ENCODE assay signal across 10 cellular contexts in genomic region chr14:24159777-24160498, GRCh38. TPM values are rescaled to one million over a fixed set of nuclear protein-coding genes. Genes with fewer than 3 reads are reported as not detected.
DNase-seq lines count a peak whose midpoint lies in the region; FAIRE-seq and TF ChIP-seq lines count a peak whose summit lies in the region.
"Had no signal": no experiment of that assay in that cellular context is flagged by ENCODE, and none has a peak within 500 bp of the region (broad histone marks: within the 10 kb centered on the region; RNA-seq: fewer than 3 reads in every experiment).

No MANE protein-coding gene starts in this region.

- POLR2A ChIA-PET in CD4-positive, alpha-beta memory T cell (lab: Charles Lee; ENCODE audit: partially characterized antibody), result interaction anchor here (1.7 to 9.5 kb wide), 17 partner anchors 11 to 150 kb away, joined by 6 to 162 read pairs (median 23); partner anchors contain the start of genes CHMP4A, DCAF11, EMC9 and IPO4
- POLR2A ChIA-PET in RWPE1 (lab: Yijun Ruan, JAX; ENCODE audit: low non-redundant PET), result no interaction called here

- no peaks in the 10 kb centered on the region for H3K9me3 Mint-ChIP-seq in CD4-positive, alpha-beta memory T cell

- peaks cover 42% of the 10 kb centered on the region for H3K4me1 ChIP-seq in CD4-positive, alpha-beta memory T cell (ENCODE audit: insufficient read depth, low read length)
- H3K4me1 ChIP-seq in esophagus muscularis mucosa (peaks cover 27 to 45% (median 38%) of the 10 kb centered on the region in 4 donors), skeletal muscle tissue (ENCODE audit: control insufficient read depth in 3 of 3, insufficient read depth in 3 of 3, low read length in 3 of 3) (peaks cover 24 to 34% (median 25%) of the 10 kb centered on the region in 3 donors)

- no peak overlapping the region for H3K4me3 ChIP-seq in CD4-positive, alpha-beta memory T cell (ENCODE audit: low read length in 2 of 2)
- H3K4me3 ChIP-seq in esophagus muscularis mucosa (no peak overlapping the region), skeletal muscle tissue (ENCODE audit: low read length in 3 of 3) (no peak overlapping the region)

- CTCF ChIA-PET in CD4-positive, alpha-beta memory T cell (lab: Charles Lee; ENCODE audit: partially characterized antibody), result interaction anchor here (0.7 to 6.9 kb wide), 20 partner anchors 11 to 272 kb away, joined by 3 to 110 read pairs (median 9); partner anchors contain the start of genes CHMP4A, CIDEB, DCAF11 and EMC9
- CTCF ChIA-PET in RWPE1 (lab: Yijun Ruan, JAX), result interaction anchor here (0.6 to 2.0 kb wide), 6 partner anchors 8 to 54 kb away, joined by 3 to 10 read pairs (median 6); partner anchors contain the start of genes PSME1, PSME2 and RNF31

- no peak for TF ChIP-seq POLR2A in esophagus muscularis mucosa (IDR thresholded peaks at IDR 0.05; ENCODE audit: low read depth)

- peaks cover 28 to 56% (median 38%) of the 10 kb centered on the region in 4 donors for H3K4me1 Mint-ChIP-seq in CD4-positive, alpha-beta memory T cell

- DNase-seq in CD4-positive, alpha-beta memory T cell, result no peak
- DNase-seq in RWPE1 (ENCODE audit: low spot score) (no peak), esophagus muscularis mucosa (ENCODE audit: extremely low spot score) (no peak), amniotic stem cell (lab: John Stamatoyannopoulos, UW) (no peak), NCI-H2227 (lab: John Stamatoyannopoulos, UW; ENCODE audit: unreplicated experiment) (no peak), RCC 7860 (ENCODE audit: low spot score) (no peak), foreskin melanocyte (no peak)
- DNase-seq: NCI-H526 had no signal

- H3K27me3 Mint-ChIP-seq in CD4-positive, alpha-beta memory T cell, result no peaks in the 10 kb centered on the region

- peak overlapping the region; percentile 79 to 100 (median 99) for H3K27ac Mint-ChIP-seq in CD4-positive, alpha-beta memory T cell

- H3K9me3 ChIP-seq in CD4-positive, alpha-beta memory T cell (ENCODE audit: control insufficient read depth in 1 of 2, low read length in 2 of 2), result no peaks in the 10 kb centered on the region
- H3K9me3 ChIP-seq in esophagus muscularis mucosa, result no peaks in the 10 kb centered on the region
- no peaks in the 10 kb centered on the region for H3K9me3 ChIP-seq in skeletal muscle tissue (ENCODE audit: control insufficient read depth in 3 of 3, low read length in 3 of 3)

- H3K27ac ChIP-seq in CD4-positive, alpha-beta memory T cell (ENCODE audit: low read depth, low read length), result peak overlapping the region; percentile 90
- peak overlapping the region; percentile 90 for H3K27ac ChIP-seq in RWPE1
- H3K27ac ChIP-seq in esophagus muscularis mucosa (replicated peaks in 1 of 4), result peak overlapping the region; percentile 88 to 92 (median 90)
- peak overlapping the region; percentile 88 for H3K27ac ChIP-seq in skeletal muscle tissue (ENCODE audit: low read depth, low read length)

- peaks cover 66% of the 10 kb centered on the region for H3K36me3 ChIP-seq in CD4-positive, alpha-beta memory T cell (ENCODE audit: insufficient read depth, low read length)
- H3K36me3 ChIP-seq in esophagus muscularis mucosa (peaks cover 64 to 77% (median 72%) of the 10 kb centered on the region in 4 donors), skeletal muscle tissue (ENCODE audit: control insufficient read depth in 3 of 3, insufficient read depth in 3 of 3, low read length in 3 of 3) (peaks cover 64 to 68% (median 65%) of the 10 kb centered on the region in 3 donors)

- FAIRE-seq in RCC 7860 (lab: Jason Lieb, UNC), result no peak
- FAIRE-seq: HTR-8/SVneo had no signal

- 82% methylated on average over 10 of the region's 11 CpGs for WGBS in esophagus muscularis mucosa

- H3K9ac ChIP-seq in skeletal muscle tissue (ENCODE audit: low read depth in 1 of 3, low read length in 3 of 3), result peak overlapping the region in 1 of 3 donors; percentile 40

- H3K36me3 Mint-ChIP-seq in CD4-positive, alpha-beta memory T cell, result peaks cover 50 to 78% of the 10 kb centered on the region in 2 donors

- intact Hi-C loops in CD4-positive, alpha-beta memory T cell (cut with micrococcal nuclease), result loop anchor here (2.0 kb wide), 1 partner anchor 145 kb away; no protein-coding TSS in a partner anchor
- intact Hi-C loops in esophagus muscularis mucosa (cut with DNase I), result loop anchor here (5.0 kb wide), 1 partner anchor 53 kb away; no protein-coding TSS in a partner anchor

- no peaks in the 10 kb centered on the region for H3K27me3 ChIP-seq in CD4-positive, alpha-beta memory T cell (ENCODE audit: insufficient read depth, low read length)
- no peaks in the 10 kb centered on the region for H3K27me3 ChIP-seq in esophagus muscularis mucosa
- no peaks in the 10 kb centered on the region for H3K27me3 ChIP-seq in skeletal muscle tissue (ENCODE audit: control insufficient read depth in 3 of 3, insufficient read depth in 3 of 3, low read length in 3 of 3)

- H3K4me3 Mint-ChIP-seq in CD4-positive, alpha-beta memory T cell, result peak overlapping the region in 2 of 8 donors; percentile 24 to 30

- TF ChIP-seq CTCF in RWPE1 (conservative IDR thresholded peaks at IDR 0.05; ENCODE audit: low read depth) (no peak), esophagus muscularis mucosa (IDR thresholded peaks at IDR 0.05) (no peak)

- no peak for TF ChIP-seq EP300 in esophagus muscularis mucosa (IDR thresholded peaks at IDR 0.05)

RNA-seq across cellular contexts. Expression of gene IRF9, which starts 1.1 kb away (rescaled TPM):
- total RNA-seq in CD4-positive, alpha-beta memory T cell, result 100 to 1,000 TPM; 154 to 157 TPM
- polyA plus RNA-seq in CD4-positive, alpha-beta memory T cell, result 100 to 1,000 TPM in 1 of 2 donors, 10 to 100 TPM in 1; 59.3 to 121 TPM
- 10 to 100 TPM; 39.5 to 78.3 (median 63.2) TPM for total RNA-seq in esophagus muscularis mucosa
- 50.6 TPM for total RNA-seq in skeletal muscle tissue

RNA-seq across cellular contexts. Expression of gene REC8, which starts 11.9 kb away (rescaled TPM):
- total RNA-seq in CD4-positive, alpha-beta memory T cell, result 10 to 100 TPM; 27.7 to 30.5 TPM
- polyA plus RNA-seq in CD4-positive, alpha-beta memory T cell, result 1 to 10 TPM; 2.8 to 9.8 TPM
- total RNA-seq in esophagus muscularis mucosa (1 to 10 TPM; 4.6 to 5.9 (median 5.0) TPM), skeletal muscle tissue (2.1 TPM)

RNA-seq across cellular contexts. Expression of gene RNF31, which starts 12.6 kb away (rescaled TPM):
- total RNA-seq in CD4-positive, alpha-beta memory T cell, result 100 to 1,000 TPM; 108 to 113 TPM
- 10 to 100 TPM; 44.3 to 75.7 TPM for polyA plus RNA-seq in CD4-positive, alpha-beta memory T cell
- total RNA-seq in esophagus muscularis mucosa (10 to 100 TPM; 21.7 to 33.3 (median 26.8) TPM), skeletal muscle tissue (33.4 TPM)

RNA-seq across cellular contexts. Expression of gene PSME2, which starts 13.5 kb away (rescaled TPM):
- 100 to 1,000 TPM; 143 to 150 TPM for total RNA-seq in CD4-positive, alpha-beta memory T cell
- 100 to 1,000 TPM; 511 to 815 TPM for polyA plus RNA-seq in CD4-positive, alpha-beta memory T cell
- total RNA-seq in esophagus muscularis mucosa, result 10 to 100 TPM; 32.8 to 64.3 (median 42.6) TPM
- total RNA-seq in skeletal muscle tissue, result 58.5 TPM

RNA-seq across cellular contexts. Expression of gene EMC9, which starts 18.5 kb away (rescaled TPM):
- 10 to 100 TPM; 33.0 to 33.9 TPM for total RNA-seq in CD4-positive, alpha-beta memory T cell
- polyA plus RNA-seq in CD4-positive, alpha-beta memory T cell, result 10 to 100 TPM; 11.4 to 13.6 TPM
- 10 to 100 TPM in 3 of 4 donors, 1 to 10 TPM in 1; 8.8 to 14.4 (median 12.2) TPM for total RNA-seq in esophagus muscularis mucosa
- total RNA-seq in skeletal muscle tissue, result 12.0 TPM
